ENCODE assay signal across 8 cellular contexts in the genomic region with DNA sequence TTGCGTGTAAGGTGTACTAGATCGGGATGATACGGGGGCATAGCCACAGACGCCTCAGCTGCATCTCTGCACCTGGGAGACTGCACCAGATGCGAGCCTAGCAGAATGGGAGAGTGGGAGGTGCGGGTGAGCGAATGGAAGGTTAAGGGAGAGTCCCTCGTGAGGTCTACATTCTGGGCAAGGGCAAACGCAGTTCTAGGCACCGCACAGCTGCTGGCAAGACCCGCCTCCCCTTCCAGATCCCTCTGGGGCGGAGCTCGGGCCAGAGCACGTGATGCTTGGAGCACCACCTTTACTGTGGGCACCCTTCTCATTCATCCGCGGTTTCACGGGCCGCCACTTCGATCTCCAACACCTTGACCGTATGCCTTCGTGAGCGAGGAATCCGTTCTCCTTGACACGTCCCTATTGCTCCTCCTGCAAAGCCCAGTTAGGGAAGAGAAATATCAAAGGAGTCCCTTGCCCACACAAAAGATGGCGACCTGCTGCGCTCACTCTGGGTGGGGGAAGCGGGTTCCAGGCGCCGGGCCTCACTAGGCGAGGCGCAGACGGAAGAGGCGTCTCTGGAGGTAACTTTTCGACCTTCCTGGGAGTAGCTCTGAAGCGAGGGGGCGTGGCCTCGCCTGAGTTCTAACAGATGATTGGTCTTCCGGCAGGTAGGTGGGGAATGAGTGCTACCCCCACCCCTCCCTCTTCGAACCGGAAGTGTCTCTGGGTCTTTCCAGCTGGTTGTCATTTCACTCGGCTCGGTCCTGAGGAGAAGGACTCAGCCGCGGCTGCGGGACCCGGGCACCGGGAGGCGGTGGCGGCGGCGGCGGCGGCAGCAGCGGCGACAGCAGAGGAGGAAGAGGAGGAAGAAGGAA. TPM values are rescaled to one million over a fixed set of nuclear protein-coding genes. Genes with fewer than 3 reads are reported as not detected.
A peak's percentile ranks its signal among the peaks of the same experiment; 100 is the strongest.
DNase-seq lines count a peak whose midpoint lies in the region; ATAC-seq and TF ChIP-seq lines count a peak whose summit lies in the region.

A gene (plus strand): TSS at position 740 of the 863 bp plus-strand sequence. CDS start 1,385 bp downstream, outside the sequence.

- H3K4me1 ChIP-seq in thymus (ENCODE audit: control insufficient read depth, insufficient read depth, low read length) = peaks cover 4% of the 10 kb centered on the region

- peak; percentile 85 for TF ChIP-seq POLR2A in GM10847 (IDR thresholded peaks at IDR 0.05; ENCODE audit: extremely low read depth, insufficient read length)

- H3K9me3 Mint-ChIP-seq in activated naive CD8-positive, alpha-beta T cell treated with anti-CD3 and anti-CD28 coated beads, Interleukin-2, amount 10 ng/mL, durations not matched to agents 7 days and 5 days = peaks cover 6% of the 10 kb centered on the region
- no peaks in the 10 kb centered on the region for H3K9me3 Mint-ChIP-seq in osteocyte (ENCODE audit: unreplicated experiment)

- H3K4me3 ChIP-seq in SU-DHL-6 (ENCODE audit: insufficient read depth, low read length, poor library complexity, severe bottlenecking) (peak within 1 kb of the TSS; percentile 93), thymus (ENCODE audit: low read length) (peak within 1 kb of the TSS; percentile 80)

- H3K4me1 Mint-ChIP-seq in activated naive CD8-positive, alpha-beta T cell treated with anti-CD3 and anti-CD28 coated beads, Interleukin-2, amount 10 ng/mL, durations not matched to agents 7 days and 5 days = peaks cover 51% of the 10 kb centered on the region
- H3K4me1 Mint-ChIP-seq in osteocyte (ENCODE audit: unreplicated experiment) = peaks cover 44% of the 10 kb centered on the region

- H3K27me3 Mint-ChIP-seq in activated naive CD8-positive, alpha-beta T cell treated with anti-CD3 and anti-CD28 coated beads, Interleukin-2, amount 10 ng/mL, durations not matched to agents 7 days and 5 days = no peaks in the 10 kb centered on the region
- H3K27me3 Mint-ChIP-seq in osteocyte (ENCODE audit: unreplicated experiment) = no peaks in the 10 kb centered on the region

- H3K36me3 Mint-ChIP-seq in activated naive CD8-positive, alpha-beta T cell treated with anti-CD3 and anti-CD28 coated beads, Interleukin-2, amount 10 ng/mL, durations not matched to agents 7 days and 5 days = peaks cover 18% of the 10 kb centered on the region
- peaks cover 3% of the 10 kb centered on the region for H3K36me3 Mint-ChIP-seq in osteocyte (ENCODE audit: unreplicated experiment)

- H3K79me2 ChIP-seq in SU-DHL-6 (ENCODE audit: insufficient read depth, low read length) = peaks cover 46% of the 10 kb centered on the region

- H3K27ac Mint-ChIP-seq in activated naive CD8-positive, alpha-beta T cell treated with anti-CD3 and anti-CD28 coated beads, Interleukin-2, amount 10 ng/mL, durations not matched to agents 7 days and 5 days = peak within 1 kb of the TSS; percentile 98
- H3K27ac Mint-ChIP-seq in osteocyte (ENCODE audit: unreplicated experiment) = peak within 1 kb of the TSS; percentile 100

- peak within 1 kb of the TSS; percentile 79 for H3K27ac ChIP-seq in SU-DHL-6 (ENCODE audit: low read depth, low read length)
- H3K27ac ChIP-seq in thymus (ENCODE audit: low read depth) = peak within 1 kb of the TSS; percentile 88

- POLR2A ChIA-PET in activated naive CD8-positive, alpha-beta T cell treated with anti-CD3 and anti-CD28 coated beads, Interleukin-2, amount 10 ng/mL, durations not matched to agents 7 days and 5 days (lab: Charles Lee) = interaction anchor here (0.8 to 1.5 kb wide), 5 partner anchors 9 to 272 kb away, joined by 3 to 24 read pairs (median 6); a partner anchor contains a TSS

- DNase-seq in NCI-H128 (lab: John Stamatoyannopoulos, UW; ENCODE audit: unreplicated experiment) = peak; percentile 95
- peak; percentile 92 for DNase-seq in activated naive CD8-positive, alpha-beta T cell treated with anti-CD3 and anti-CD28 coated beads, Interleukin-2, amount 10 ng/mL, durations not matched to agents 7 days and 5 days
- DNase-seq in head of caudate nucleus = peak; percentile 96 to 100 (median 99)
- DNase-seq in osteocyte (ENCODE audit: extremely low spot score, unreplicated experiment) = peak; percentile 99

- H3K4me2 ChIP-seq in SU-DHL-6 (ENCODE audit: low read depth, low read length, poor library complexity, severe bottlenecking) = peak within 1 kb of the TSS; percentile 94

- H2AFZ ChIP-seq in SU-DHL-6 (ENCODE audit: low read depth, low read length, severe bottlenecking) = peak within 1 kb of the TSS; percentile 81

- H3F3A ChIP-seq in SU-DHL-6 (ENCODE audit: insufficient read depth) = peaks cover 19% of the 10 kb centered on the region

- ATAC-seq in HG02678 (IDR thresholded peaks at IDR 0.05; ENCODE audit: unreplicated experiment) = peak; percentile 87
- peak; percentile 96 for ATAC-seq in activated naive CD8-positive, alpha-beta T cell treated with anti-CD3 and anti-CD28 coated beads, Interleukin-2, amount 10 ng/mL, durations not matched to agents 7 days and 5 days (ENCODE audit: low read depth)

- peak within 1 kb of the TSS; percentile 69 for H3K9ac ChIP-seq in SU-DHL-6 (ENCODE audit: low read length)

- WGBS in thymus = 5% methylated on average over 55 of the region's 55 CpGs

- intact Hi-C loops in head of caudate nucleus (cut with DNase I) = loop anchor here (5.0 to 10.0 kb wide), 3 partner anchors 84 to 271 kb away; a partner anchor contains a TSS

- H3K27me3 ChIP-seq in SU-DHL-6 (ENCODE audit: low read length) (no peaks in the 10 kb centered on the region), thymus (ENCODE audit: control insufficient read depth, insufficient read depth) (peaks cover 3% of the 10 kb centered on the region)

- H3K36me3 ChIP-seq in SU-DHL-6 (ENCODE audit: low read length) (no peaks in the 10 kb centered on the region), thymus (ENCODE audit: control insufficient read depth, insufficient read depth) (no peaks in the 10 kb centered on the region)

- peak within 1 kb of the TSS; percentile 94 for H3K4me3 Mint-ChIP-seq in activated naive CD8-positive, alpha-beta T cell treated with anti-CD3 and anti-CD28 coated beads, Interleukin-2, amount 10 ng/mL, durations not matched to agents 7 days and 5 days
- peak within 1 kb of the TSS; percentile 95 for H3K4me3 Mint-ChIP-seq in osteocyte (ENCODE audit: unreplicated experiment)

- H3K9me2 ChIP-seq in SU-DHL-6 (replicated peaks; ENCODE audit: insufficient read depth, low read length) = no peaks in the 10 kb centered on the region

- no peaks in the 10 kb centered on the region for H4K20me1 ChIP-seq in SU-DHL-6 (ENCODE audit: low read depth, low read length)

- no peak for TF ChIP-seq CTCF in SU-DHL-6 (IDR thresholded peaks at IDR 0.05; ENCODE audit: insufficient read depth, low read length, poor library complexity, severe bottlenecking)
- no peak for TF ChIP-seq CTCF in osteocyte (IDR thresholded peaks at IDR 0.05)

- no peaks in the 10 kb centered on the region for H3K9me3 ChIP-seq in SU-DHL-6 (ENCODE audit: insufficient read depth, low read length)
- no peaks in the 10 kb centered on the region for H3K9me3 ChIP-seq in thymus (ENCODE audit: control insufficient read depth)

RNA-seq across cellular contexts. Expression of the gene that starts here (rescaled TPM):
- total RNA-seq in activated naive CD8-positive, alpha-beta T cell treated with anti-CD3 and anti-CD28 coated beads, Interleukin-2, amount 10 ng/mL, durations not matched to agents 7 days and 5 days = 10 to 100 TPM; 11.8 to 13.0 TPM
- total RNA-seq in osteocyte = 37.6 and 38.6 TPM in 2 replicates
- polyA plus RNA-seq in thymus = 5.8 TPM

Comparison
In these comparisons a context has a peak if more than half of its experiments do, and no peak if none do; other contexts are left out.
1. Peak in every context shown above with its lines: DNase-seq, ATAC-seq, H3K4me3 ChIP-seq and H3K27ac ChIP-seq.